8 cellular contexts compared by ENCODE assay signal in genomic region chr7:5780801-5781496, GRCh38. TPM values are rescaled to one million over a fixed set of nuclear protein-coding genes. Genes with fewer than 3 reads are reported as not detected.
DNase-seq lines count a peak whose midpoint lies in the region; ATAC-seq and TF ChIP-seq lines count a peak whose summit lies in the region.

No MANE protein-coding gene starts in this region.

- H4K20me1 ChIP-seq in HCT116 (ENCODE audit: insufficient read depth): peaks cover 7% of the 10 kb centered on the region; the same call in 1 of the 2 replicates

- POLR2A ChIA-PET in HCT116 (lab: Charles Lee): interaction anchor here (0.6 to 1.0 kb wide), 2 partner anchors 13 to 17 kb away, joined by 3 read pairs; no protein-coding TSS in a partner anchor

- RAD21 ChIA-PET in HCT116 (lab: Charles Lee; ENCODE audit: low non-redundant PET in 1 of 2, low total read pairs in 2 of 2, uncharacterized antibody in 2 of 2, unreplicated experiment in 2 of 2): interaction anchor here (0.6 to 1.2 kb wide), 3 partner anchors 11 to 159 kb away, joined by 3 to 9 read pairs (median 3); no protein-coding TSS in a partner anchor

- peak overlapping the region; percentile 89 for H3K14ac ChIP-seq in neuronal stem cell (ENCODE audit: low read length)

- H3K9ac ChIP-seq in HCT116 (ENCODE audit: low read length) (peak overlapping the region; percentile 87), neuronal stem cell (ENCODE audit: low read depth, low read length, poor library complexity) (peak overlapping the region; percentile 91)

- peak overlapping the region; percentile 90 for H3K23ac ChIP-seq in neuronal stem cell (ENCODE audit: low read depth, low read length, poor library complexity)

- H3K36me3 ChIP-seq in HCT116 (ENCODE audit: control insufficient read depth in 1 of 2, insufficient read depth in 2 of 2, low read length in 2 of 2) (no peaks in the 10 kb centered on the region; a peak in 1 of 4 replicates), neuronal stem cell (replicated peaks in 1 of 2; ENCODE audit: control insufficient read depth in 2 of 2, insufficient read depth in 2 of 2, low read length in 2 of 2) (peaks cover 10 to 32% of the 10 kb centered on the region in 2 donors), upper lobe of right lung (peaks cover 9% of the 10 kb centered on the region)

- H3K4me3 ChIP-seq in HCT116 (replicated peaks in 1 of 2; ENCODE audit: low read depth in 1 of 2, low read length in 2 of 2) (peak overlapping the region; percentile 64 to 85), neuronal stem cell (ENCODE audit: low read length in 2 of 2) (peak overlapping the region; percentile 76 to 84), upper lobe of right lung (peak overlapping the region; percentile 75)

- no peak overlapping the region for H2BK12ac ChIP-seq in neuronal stem cell (ENCODE audit: low read length)

- peak overlapping the region; percentile 70 for H2AK5ac ChIP-seq in neuronal stem cell (ENCODE audit: low read depth, low read length)

- peak overlapping the region; percentile 75 for H2BK5ac ChIP-seq in neuronal stem cell (ENCODE audit: low read length)

- no CpG with 5 or more reads among the region's 85 CpGs for WGBS in neuronal stem cell (ENCODE audit: extremely low coverage in 2 of 2, insufficient read length in 2 of 2, insufficient replicate concordance in 1 of 2), 2 donors

- TF ChIP-seq CTCF in HCT116 (IDR thresholded peaks at IDR 0.05 in 2 of 3, conservative IDR thresholded peaks at IDR 0.05 in 1 of 3; ENCODE audit: borderline replicate concordance in 1 of 3, insufficient read depth in 1 of 3, low read depth in 2 of 3, low read length in 2 of 3) (no peak), upper lobe of right lung (IDR thresholded peaks at IDR 0.05) (no peak)

- H3K18ac ChIP-seq in neuronal stem cell (ENCODE audit: low read length): peak overlapping the region; percentile 98

- H3K79me2 ChIP-seq in HCT116 (ENCODE audit: insufficient read depth, low read length): peaks cover 53% of the 10 kb centered on the region

- no peaks in the 10 kb centered on the region for H3K9me2 ChIP-seq in HCT116 (ENCODE audit: insufficient read depth)

- peak overlapping the region; percentile 77 for H3K4me2 ChIP-seq in HCT116 (ENCODE audit: low read length)
- H3K4me2 ChIP-seq in neuronal stem cell (ENCODE audit: insufficient read depth, low read length, poor library complexity, severe bottlenecking): peak overlapping the region; percentile 89

- peak overlapping the region; percentile 79 for H3K27ac ChIP-seq in HCT116 (ENCODE audit: low read depth, low read length)
- H3K27ac ChIP-seq in neuronal stem cell (replicated peaks; ENCODE audit: low read length): peak overlapping the region; percentile 74
- peak overlapping the region; percentile 88 for H3K27ac ChIP-seq in upper lobe of right lung

- H3K79me1 ChIP-seq in neuronal stem cell (ENCODE audit: low read depth, low read length): peaks cover 5% of the 10 kb centered on the region

- H3K4me1 ChIP-seq in HCT116 (ENCODE audit: control insufficient read depth in 1 of 2, insufficient read depth in 2 of 2, low read length in 2 of 2) (peaks cover 0 to 39% of the 10 kb centered on the region in 2 experiments; a peak in 3 of 4 replicates), neuronal stem cell (ENCODE audit: control insufficient read depth in 2 of 2, insufficient read depth in 1 of 2, low read depth in 1 of 2, low read length in 2 of 2) (peaks cover 3 to 4% of the 10 kb centered on the region in 2 donors), upper lobe of right lung (peaks cover 11% of the 10 kb centered on the region)

- DNase-seq in HCT116 (ENCODE audit: low read depth, low spot score): no peak
- peak; percentile 44 for DNase-seq in NAMALWA (ENCODE audit: low spot score)
- DNase-seq in activated gamma-delta T cell treated with Interleukin-2 at 50 U/mL for 16 hours: peak; percentile 11
- peak; percentile 33 for DNase-seq in glomerular visceral epithelial cell (ENCODE audit: extremely low spot score)
- peak; percentile 5 for DNase-seq in neuronal stem cell (ENCODE audit: low spot score)
- DNase-seq in upper lobe of right lung: peak; percentile 82
- no peak for DNase-seq in SW 1271 (lab: John Stamatoyannopoulos, UW)

- TF ChIP-seq RAD21 in HCT116 (IDR thresholded peaks at IDR 0.05; ENCODE audit: low read depth): no peak

- no peak overlapping the region for H2AFZ ChIP-seq in HCT116 (ENCODE audit: low read depth, low read length, poor library complexity, severe bottlenecking)
- peak overlapping the region; percentile 99 for H2AFZ ChIP-seq in neuronal stem cell (ENCODE audit: low read length)

- no TSS peak for BruUV-seq in HCT116 (replicated peaks; lab: Mats Ljungman, UMichigan)

- no peak overlapping the region for H4K8ac ChIP-seq in neuronal stem cell (ENCODE audit: low read depth, low read length)

- H2BK120ac ChIP-seq in neuronal stem cell (ENCODE audit: low read depth, low read length): no peak overlapping the region

- TF ChIP-seq POLR2A in HCT116 (IDR thresholded peaks at IDR 0.05; ENCODE audit: borderline replicate concordance, extremely low read depth, insufficient read depth, insufficient read length): no peak

- CTCF ChIA-PET in HCT116 (lab: Charles Lee): interaction anchor here (0.6 to 1.8 kb wide), 6 partner anchors 11 to 222 kb away, joined by 3 to 8 read pairs (median 4); no protein-coding TSS in a partner anchor

- H3K9me3 ChIP-seq in HCT116 (ENCODE audit: control insufficient read depth in 1 of 2, insufficient read depth in 1 of 2, low read depth in 1 of 2, low read length in 2 of 2): no peaks in the 10 kb centered on the region
- no peaks in the 10 kb centered on the region for H3K9me3 ChIP-seq in neuronal stem cell (replicated peaks in 1 of 2; ENCODE audit: control insufficient read depth in 2 of 2, insufficient read depth in 1 of 2, low read depth in 1 of 2, low read length in 2 of 2)
- H3K9me3 ChIP-seq in upper lobe of right lung: no peaks in the 10 kb centered on the region

- no peak overlapping the region for H4K91ac ChIP-seq in neuronal stem cell (ENCODE audit: low read depth, low read length, poor library complexity)

- intact Hi-C loops in HCT116 (cut with micrococcal nuclease): no loop called here
- intact Hi-C loops in upper lobe of right lung (cut with DNase I): no loop called here

- ATAC-seq in GM18502 (IDR thresholded peaks at IDR 0.05; ENCODE audit: poor library complexity, unreplicated experiment) (peak; percentile 49), HCT116 (peak; percentile 63), upper lobe of right lung (peak; percentile 84)

- no peak overlapping the region for H2BK15ac ChIP-seq in neuronal stem cell (ENCODE audit: low read length)

- no peak overlapping the region for H3K4ac ChIP-seq in neuronal stem cell (ENCODE audit: low read length)

- no peaks in the 10 kb centered on the region for H3K27me3 ChIP-seq in HCT116 (ENCODE audit: insufficient read depth, low read length)
- no peaks in the 10 kb centered on the region for H3K27me3 ChIP-seq in neuronal stem cell (ENCODE audit: control insufficient read depth in 3 of 3, insufficient read depth in 3 of 3, low read depth in 1 of 3, low read length in 3 of 3)
- H3K27me3 ChIP-seq in upper lobe of right lung: no peaks in the 10 kb centered on the region

TF ChIP-seq in HCT116, 20 proteins besides CTCF, POLR2A, EP300 and RAD21:
- TF ChIP-seq ZNF274 (IDR thresholded peaks at IDR 0.05; ENCODE audit: low read depth, low read length): no peak
- peak; percentile 28; the same call in 1 of the 2 replicates for TF ChIP-seq MAX (IDR thresholded peaks at IDR 0.05)
- TF ChIP-seq ZFX (IDR thresholded peaks at IDR 0.05): peak; percentile 88; the same call in 1 of the 2 replicates
- TF ChIP-seq JUND (IDR thresholded peaks at IDR 0.05): no peak
- TF ChIP-seq SIN3A (IDR thresholded peaks at IDR 0.05; ENCODE audit: low read depth): 0 out of 2 replicates have a peak, but pooled peaks have one; percentile 2

RNA-seq across cellular contexts. Expression of gene RNF216, which starts 0.5 kb away (rescaled TPM):
- 32.9 TPM for total RNA-seq in HCT116 (2021; ENCODE audit: unreplicated experiment)
- 18.5 and 21.6 TPM in 2 replicates for polyA plus RNA-seq in HCT116 (2012)
- 22.3 TPM for polyA plus RNA-seq in neuronal stem cell (2013, experiment 1 of 2)
- 22.5 TPM for polyA plus RNA-seq in neuronal stem cell (2013, experiment 2 of 2)
- total RNA-seq in upper lobe of right lung: 32.1 TPM

Comparison
In these comparisons a context has a peak if more than half of its experiments do, and no peak if none do; other contexts are left out.
1. DNase-seq: peak in NAMALWA (single experiment), activated gamma-delta T cell treated with Interleukin-2 at 50 U/mL for 16 hours (single experiment), glomerular visceral epithelial cell (single experiment), neuronal stem cell (single experiment) and upper lobe of right lung (single experiment); none in HCT116 (single experiment) and SW 1271 (0 of 2).
2. Peak in every context shown above with its lines, with median percentiles within 50 percentile points of each other: ATAC-seq, H3K27ac ChIP-seq and H3K4me3 ChIP-seq.